In genomic region chr17:28907052-28907438, GRCh38 we compare ENCODE assay signal across 18 cellular contexts. TPM values are rescaled to one million over a fixed set of nuclear protein-coding genes. Genes with fewer than 3 reads are reported as not detected.
A peak's percentile ranks its signal among the peaks of the same experiment; 100 is the strongest.
DNase-seq lines count a peak whose midpoint lies in the region; ATAC-seq and TF ChIP-seq lines count a peak whose summit lies in the region.
"Had no signal": no experiment of that assay in that cellular context is flagged by ENCODE, and none has a peak within 500 bp of the region (broad histone marks: within the 10 kb centered on the region; RNA-seq: fewer than 3 reads in every experiment).

No MANE protein-coding gene starts in this region.

- H3K4me3 Mint-ChIP-seq in T-helper 17 cell, result no peak overlapping the region
- no peak overlapping the region for H3K4me3 Mint-ChIP-seq in activated CD4-positive, alpha-beta memory T cell treated with anti-CD3 and anti-CD28 coated beads, Interleukin-2, amount 10 ng/mL, durations not matched to agents 7 days and 5 days

- H3K18ac ChIP-seq in trophoblast cell (ENCODE audit: low read length), result no peak overlapping the region

- no peaks in the 10 kb centered on the region for H3K9me3 ChIP-seq in AG04450 (ENCODE audit: control insufficient read depth, insufficient read depth, low read length)
- H3K9me3 ChIP-seq in T-helper 17 cell (ENCODE audit: control insufficient read depth, low read length, poor library complexity, severe bottlenecking), result no peaks in the 10 kb centered on the region
- peaks cover 4% of the 10 kb centered on the region for H3K9me3 ChIP-seq in trophoblast cell (ENCODE audit: insufficient read depth, low read depth, low read length)
- H3K9me3 ChIP-seq in left lung, result no peaks in the 10 kb centered on the region
- H3K9me3 ChIP-seq: lower lobe of right lung, right lobe of liver had no signal

- no peak overlapping the region for H3K4me3 ChIP-seq in AG04450 (ENCODE audit: low read depth, low read length)
- no peak overlapping the region for H3K4me3 ChIP-seq in trophoblast cell (ENCODE audit: low read depth, low read length)
- H3K4me3 ChIP-seq in left lung, result no peak overlapping the region
- H3K4me3 ChIP-seq: lower lobe of right lung, right lobe of liver had no signal

- no peak overlapping the region for H3K23ac ChIP-seq in trophoblast cell (ENCODE audit: low read length)

- intact Hi-C loops in left lung (cut with DNase I), result no loop called here

- no CpG with 5 or more reads among the region's 3 CpGs for WGBS in trophoblast cell (ENCODE audit: extremely low coverage, insufficient coverage, insufficient read length)

- H3K79me1 ChIP-seq in trophoblast cell (ENCODE audit: low read length), result peaks cover 5% of the 10 kb centered on the region

- H3K79me2 ChIP-seq in trophoblast cell (ENCODE audit: control insufficient read depth, insufficient read depth, low read length, poor library complexity), result peaks cover 5% of the 10 kb centered on the region

- no peak overlapping the region for H4K91ac ChIP-seq in trophoblast cell (ENCODE audit: low read depth, low read length)

- H3K9ac ChIP-seq in trophoblast cell (ENCODE audit: low read length), result no peak overlapping the region

- H2AFZ ChIP-seq in trophoblast cell (ENCODE audit: insufficient read depth, low read length, poor library complexity), result no peak overlapping the region

- TF ChIP-seq CTCF in AG04450 (IDR thresholded peaks at IDR 0.05; ENCODE audit: low read depth, low read length) (no peak), left lung (IDR thresholded peaks at IDR 0.05) (no peak)

- CTCF ChIA-PET in AG04450 (lab: Charles Lee), result interaction anchor here (0.5 to 4.5 kb wide), 7 partner anchors 9 to 180 kb away, joined by 3 to 33 read pairs (median 7); partner anchors contain the start of gene TLCD1
- CTCF ChIA-PET in activated CD4-positive, alpha-beta memory T cell treated with anti-CD3 and anti-CD28 coated beads, Interleukin-2, amount 10 ng/mL, durations not matched to agents 7 days and 5 days (lab: Charles Lee), result interaction anchor here (1.1 to 2.9 kb wide), 3 partner anchors 11 to 143 kb away, joined by 4 to 13 read pairs (median 5); no protein-coding TSS in a partner anchor

- no peak overlapping the region for H2AK5ac ChIP-seq in trophoblast cell (ENCODE audit: low read length)

- no peaks in the 10 kb centered on the region for H3K27me3 Mint-ChIP-seq in T-helper 17 cell
- H3K27me3 Mint-ChIP-seq in activated CD4-positive, alpha-beta memory T cell treated with anti-CD3 and anti-CD28 coated beads, Interleukin-2, amount 10 ng/mL, durations not matched to agents 7 days and 5 days, result no peaks in the 10 kb centered on the region

- no peak overlapping the region for H3K4ac ChIP-seq in trophoblast cell (ENCODE audit: low read depth, low read length)

- H3K36me3 Mint-ChIP-seq in T-helper 17 cell (ENCODE audit: low read depth), result peaks cover 1% of the 10 kb centered on the region
- peaks cover 53% of the 10 kb centered on the region for H3K36me3 Mint-ChIP-seq in activated CD4-positive, alpha-beta memory T cell treated with anti-CD3 and anti-CD28 coated beads, Interleukin-2, amount 10 ng/mL, durations not matched to agents 7 days and 5 days (ENCODE audit: low read depth)

- peak overlapping the region; percentile 41 for H3K27ac Mint-ChIP-seq in T-helper 17 cell
- H3K27ac Mint-ChIP-seq in activated CD4-positive, alpha-beta memory T cell treated with anti-CD3 and anti-CD28 coated beads, Interleukin-2, amount 10 ng/mL, durations not matched to agents 7 days and 5 days, result no peak overlapping the region

- H4K12ac ChIP-seq in trophoblast cell (ENCODE audit: low read depth, low read length), result no peak overlapping the region

- no peak overlapping the region for H2BK120ac ChIP-seq in trophoblast cell (ENCODE audit: insufficient read depth, low read length, poor library complexity)

- POLR2A ChIA-PET in AG04450 (lab: Yijun Ruan, JAX), result interaction anchor here (0.8 to 3.0 kb wide), 2 partner anchors 43 to 45 kb away, joined by 3 to 18 read pairs; no protein-coding TSS in a partner anchor
- POLR2A ChIA-PET in activated CD4-positive, alpha-beta memory T cell treated with anti-CD3 and anti-CD28 coated beads, Interleukin-2, amount 10 ng/mL, durations not matched to agents 7 days and 5 days (lab: Charles Lee), result interaction anchor here (0.8 to 1.4 kb wide), 5 partner anchors 9 to 181 kb away, joined by 3 to 4 read pairs (median 3); partner anchors contain the start of genes FLOT2 and TLCD1

- H4K8ac ChIP-seq in trophoblast cell (ENCODE audit: low read depth, low read length), result no peak overlapping the region

- H3K4me1 ChIP-seq in trophoblast cell (ENCODE audit: control insufficient read depth in 1 of 2, insufficient read depth in 2 of 2, low read length in 2 of 2) (peaks cover 3 to 6% of the 10 kb centered on the region in 2 experiments), left lung (peaks cover 15 to 39% of the 10 kb centered on the region in 2 donors)

- no peaks in the 10 kb centered on the region for H3K9me3 Mint-ChIP-seq in activated CD4-positive, alpha-beta memory T cell treated with anti-CD3 and anti-CD28 coated beads, Interleukin-2, amount 10 ng/mL, durations not matched to agents 7 days and 5 days
- H3K9me3 Mint-ChIP-seq: activated naive CD4-positive, alpha-beta T cell treated with anti-CD3 and anti-CD28 coated beads, Interleukin-2, amount 50 U/mL, for 72 hours had no signal

- peak; percentile 59 for TF ChIP-seq POLR2A in erythroblast (IDR thresholded peaks at IDR 0.05; ENCODE audit: low read length)

- DNase-seq in AG04450 (ENCODE audit: low read depth, low spot score) (no peak), T-helper 17 cell (no peak), erythroblast (lab: John Stamatoyannopoulos, UW) (peak; percentile 82 to 85), trophoblast cell (peak; percentile 62 to 72), DMS153 treated with DMSO at 0.1 percent for 48 hours (lab: John Stamatoyannopoulos, UW; ENCODE audit: unreplicated experiment) (no peak), GDM1 (lab: John Stamatoyannopoulos, UW) (no peak), left lung (no peak)
- DNase-seq in activated CD4-positive, alpha-beta memory T cell treated with anti-CD3 and anti-CD28 coated beads, Interleukin-2, amount 10 ng/mL, durations not matched to agents 7 days and 5 days, result no peak
- DNase-seq: activated CD8-positive, alpha-beta memory T cell treated with anti-CD3 and anti-CD28 coated beads, Interleukin-2, amount 50 U/mL, for 4 hours; central memory CD4-positive, alpha-beta T cell; foreskin keratinocyte; lower lobe of right lung; NCI-H2107; right lobe of liver; stimulated activated CD4-positive, alpha-beta T cell treated with anti-CD3 and anti-CD28 coated beads, Interleukin-2, amount 100 ng/mL, for 48 hours; stimulated activated CD8-positive, alpha-beta memory T cell treated with anti-CD3 and anti-CD28 coated beads, Interleukin-4, amount 100 ng/mL, for 48 hours had no signal

- H3K4me1 Mint-ChIP-seq in T-helper 17 cell, result peaks cover 14% of the 10 kb centered on the region
- peaks cover 15% of the 10 kb centered on the region for H3K4me1 Mint-ChIP-seq in activated CD4-positive, alpha-beta memory T cell treated with anti-CD3 and anti-CD28 coated beads, Interleukin-2, amount 10 ng/mL, durations not matched to agents 7 days and 5 days

- H3K36me3 ChIP-seq in trophoblast cell (ENCODE audit: control insufficient read depth in 1 of 2, insufficient read depth in 2 of 2, low read length in 2 of 2) (peaks cover 50 to 59% of the 10 kb centered on the region in 2 experiments), left lung (peaks cover 0 to 68% of the 10 kb centered on the region in 2 donors)

- peak overlapping the region; percentile 11 for H3K27ac ChIP-seq in AG04450 (ENCODE audit: low read depth, low read length)
- no peak overlapping the region for H3K27ac ChIP-seq in trophoblast cell (ENCODE audit: low read depth, low read length)
- no peak overlapping the region for H3K27ac ChIP-seq in left lung
- H3K27ac ChIP-seq: foreskin keratinocyte, lower lobe of right lung, right lobe of liver had no signal

- no peak overlapping the region for H3K4me2 ChIP-seq in trophoblast cell (ENCODE audit: low read length)

- H3K14ac ChIP-seq in trophoblast cell (ENCODE audit: low read length), result no peak overlapping the region

- ATAC-seq in T-helper 17 cell (no peak), left lung (no peak)
- ATAC-seq: activated CD4-positive, CD25-positive, alpha-beta regulatory T cell treated with anti-CD3 and anti-CD28 coated beads, Interleukin-2, amount 50 U/mL, for 24 hours; activated naive CD4-positive, alpha-beta T cell treated with anti-CD3 and anti-CD28 coated beads, Interleukin-2, amount 50 U/mL, for 72 hours; foreskin keratinocyte; lower lobe of right lung; right lobe of liver had no signal

- no peaks in the 10 kb centered on the region for H3K27me3 ChIP-seq in AG04450 (ENCODE audit: control insufficient read depth, insufficient read depth, low read length)
- H3K27me3 ChIP-seq in trophoblast cell (ENCODE audit: insufficient read depth, low read length), result no peaks in the 10 kb centered on the region
- H3K27me3 ChIP-seq in left lung, result no peaks in the 10 kb centered on the region
- H3K27me3 ChIP-seq: foreskin keratinocyte, right lobe of liver had no signal

- no peak overlapping the region for H2BK5ac ChIP-seq in trophoblast cell (ENCODE audit: low read depth, low read length, poor library complexity)

- H2BK12ac ChIP-seq in trophoblast cell (ENCODE audit: low read length), result no peak overlapping the region

RNA-seq across cellular contexts. Expression of gene DHRS13, which starts 4.2 kb away (rescaled TPM):
- polyA plus RNA-seq in AG04450 (2011; rRNA removed), result 2.9 and 3.1 TPM in 2 replicates
- 1.5 and 2.3 TPM in 2 replicates for polyA minus RNA-seq in AG04450 (2011; rRNA and poly(A)+ RNA removed)
- total RNA-seq in T-helper 17 cell (10 to 100 TPM; 21.0 TPM), left lung (10 to 100 TPM in 1 of 2 donors, 1 to 10 TPM in 1; 8.8 to 16.9 TPM)
- polyA plus RNA-seq in trophoblast cell (2013), result 11.2 and 11.4 TPM in 2 replicates
- 10 to 100 TPM; 25.2 to 25.7 TPM for total RNA-seq in activated CD4-positive, alpha-beta memory T cell treated with anti-CD3 and anti-CD28 coated beads, Interleukin-2, amount 10 ng/mL, durations not matched to agents 7 days and 5 days

RNA-seq across cellular contexts. Expression of gene FLOT2, which starts 9.5 kb away (rescaled TPM):
- polyA plus RNA-seq in AG04450 (2011; rRNA removed), result 80.5 and 83.9 TPM in 2 replicates
- polyA minus RNA-seq in AG04450 (2011; rRNA and poly(A)+ RNA removed), result 87.8 and 106 TPM in 2 replicates
- 100 to 1,000 TPM; 132 to 147 TPM for total RNA-seq in T-helper 17 cell
- polyA plus RNA-seq in trophoblast cell (2013), result 54.6 and 58.2 TPM in 2 replicates
- total RNA-seq in activated CD4-positive, alpha-beta memory T cell treated with anti-CD3 and anti-CD28 coated beads, Interleukin-2, amount 10 ng/mL, durations not matched to agents 7 days and 5 days, result 100 to 1,000 TPM; 193 to 200 TPM
- total RNA-seq in left lung, result 100 to 1,000 TPM in 1 of 2 donors, 10 to 100 TPM in 1; 95.7 to 171 TPM

RNA-seq across cellular contexts. Expression of gene PHF12, which starts 44.3 kb away (rescaled TPM):
- polyA plus RNA-seq in AG04450 (2011; rRNA removed), result 13.6 and 17.8 TPM in 2 replicates
- polyA minus RNA-seq in AG04450 (2011; rRNA and poly(A)+ RNA removed), result 38.7 and 50.1 TPM in 2 replicates
- total RNA-seq in T-helper 17 cell (100 to 1,000 TPM; 164 to 174 TPM), left lung (10 to 100 TPM; 32.1 to 45.8 TPM)
- polyA plus RNA-seq in trophoblast cell (2013), result 18.5 and 19.8 TPM in 2 replicates
- 10 to 100 TPM; 75.6 to 78.8 TPM for total RNA-seq in activated CD4-positive, alpha-beta memory T cell treated with anti-CD3 and anti-CD28 coated beads, Interleukin-2, amount 10 ng/mL, durations not matched to agents 7 days and 5 days

RNA-seq across cellular contexts. Expression of gene ERAL1, which starts 52.2 kb away (rescaled TPM):
- polyA plus RNA-seq in AG04450 (2011; rRNA removed), result 45.7 and 54.4 TPM in 2 replicates
- polyA minus RNA-seq in AG04450 (2011; rRNA and poly(A)+ RNA removed), result 46.8 and 56.9 TPM in 2 replicates
- total RNA-seq in T-helper 17 cell (10 to 100 TPM; 19.0 to 20.5 TPM), left lung (10 to 100 TPM; 30.0 to 33.4 TPM)
- 39.0 and 40.1 TPM in 2 replicates for polyA plus RNA-seq in trophoblast cell (2013)
- 10 to 100 TPM; 34.6 to 35.2 TPM for total RNA-seq in activated CD4-positive, alpha-beta memory T cell treated with anti-CD3 and anti-CD28 coated beads, Interleukin-2, amount 10 ng/mL, durations not matched to agents 7 days and 5 days

Comparison
In these comparisons a context has a peak if more than half of its experiments do, and no peak if none do; other contexts are left out.
1. DNase-seq: peak in erythroblast (2 of 2) and trophoblast cell (2 of 2); none in AG04450 (single experiment), T-helper 17 cell (0 of 3), activated CD4-positive, alpha-beta memory T cell treated with anti-CD3 and anti-CD28 coated beads, Interleukin-2, amount 10 ng/mL, durations not matched to agents 7 days and 5 days (single experiment), DMS153 treated with DMSO at 0.1 percent for 48 hours (single experiment), GDM1 (single experiment) and left lung (0 of 2).